In the genomic region with DNA sequence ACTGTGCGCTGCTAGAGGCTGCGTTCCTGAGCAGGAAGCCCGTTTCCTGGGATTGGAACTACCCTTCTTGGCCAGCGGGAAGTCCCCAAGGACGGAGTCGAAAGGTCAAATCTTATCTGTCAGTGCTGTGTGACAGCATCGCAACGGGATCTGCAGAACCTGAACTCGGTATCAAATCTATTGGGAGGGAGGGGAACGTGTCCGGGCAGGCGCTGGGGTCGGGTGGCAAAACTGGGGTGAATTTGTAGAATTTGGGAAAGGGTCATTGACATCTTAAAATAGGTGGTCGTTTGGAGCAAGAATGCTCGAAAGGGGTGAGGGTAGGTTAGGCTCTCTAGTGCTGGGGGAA, we compare ENCODE assay signal across 8 cellular contexts. TPM values are rescaled to one million over a fixed set of nuclear protein-coding genes. Genes with fewer than 3 reads are reported as not detected.
A peak's percentile ranks its signal among the peaks of the same experiment; 100 is the strongest.
DNase-seq lines count a peak whose midpoint lies in the region; ATAC-seq and TF ChIP-seq lines count a peak whose summit lies in the region.

No MANE protein-coding gene starts in this region.

- peak overlapping the region; percentile 17; the same call in 1 of the 2 replicates for H3K9ac ChIP-seq in KMS-11
- H3K9ac ChIP-seq in duodenal mucosa (ENCODE audit: low read depth in 1 of 2, low read length in 2 of 2), result peak overlapping the region; percentile 27 to 80
- no peak overlapping the region for H3K9ac ChIP-seq in neural progenitor cell

- H2AFZ ChIP-seq in KMS-11 (ENCODE audit: low read depth), result peak overlapping the region; percentile 96
- H2AFZ ChIP-seq in neural progenitor cell (replicated peaks), result peak overlapping the region; percentile 11

- H3K4me3 ChIP-seq in CD4-positive, CD25-positive, alpha-beta regulatory T cell (ENCODE audit: low read depth, low read length), result peak overlapping the region; percentile 75
- H3K4me3 ChIP-seq in KMS-11 (IDR thresholded peaks at IDR 0.05; ENCODE audit: insufficient read depth, low read depth, low read length) (peak overlapping the region; percentile 97), duodenal mucosa (ENCODE audit: low read depth in 1 of 2, low read length in 2 of 2) (peak overlapping the region; percentile 81 to 98), neural progenitor cell (peak overlapping the region; percentile 80)

- peaks cover 19% of the 10 kb centered on the region for H3K27me3 Mint-ChIP-seq in CD4-positive, CD25-positive, alpha-beta regulatory T cell
- H3K27me3 Mint-ChIP-seq in neural progenitor cell (ENCODE audit: insufficient read depth, low read depth), result peaks cover 8% of the 10 kb centered on the region

- CTCF ChIA-PET in GM10248 (lab: Yijun Ruan, JAX), result interaction anchor here (1.0 to 7.0 kb wide), 3 partner anchors 19 to 279 kb away, joined by 4 to 47 read pairs (median 17); no protein-coding TSS in a partner anchor

- POLR2A ChIA-PET in GM10248 (lab: Yijun Ruan, JAX), result no interaction called here

- peaks cover 5% of the 10 kb centered on the region for H3K36me3 ChIP-seq in CD4-positive, CD25-positive, alpha-beta regulatory T cell (ENCODE audit: control insufficient read depth, insufficient read depth, low read length)
- H3K36me3 ChIP-seq in KMS-11 (ENCODE audit: insufficient read depth), result no peaks in the 10 kb centered on the region; the same call in 1 of the 2 replicates
- no peaks in the 10 kb centered on the region for H3K36me3 ChIP-seq in duodenal mucosa (ENCODE audit: control insufficient read depth in 1 of 2, insufficient read depth in 2 of 2, low read length in 2 of 2)
- no peaks in the 10 kb centered on the region for H3K36me3 ChIP-seq in neural progenitor cell

- H3K4me1 Mint-ChIP-seq in CD4-positive, CD25-positive, alpha-beta regulatory T cell, result peaks cover 10 to 44% (median 18%) of the 10 kb centered on the region in 4 donors
- H3K4me1 Mint-ChIP-seq in neural progenitor cell, result peaks cover 40% of the 10 kb centered on the region

- H3K79me2 ChIP-seq in KMS-11 (ENCODE audit: insufficient read depth, low read depth), result peaks cover 40% of the 10 kb centered on the region
- H3K79me2 ChIP-seq in neural progenitor cell (ENCODE audit: low read depth), result peaks cover 37% of the 10 kb centered on the region

- peak overlapping the region; percentile 90 for H3K4me2 ChIP-seq in KMS-11
- H3K4me2 ChIP-seq in neural progenitor cell, result peak overlapping the region; percentile 94

- H3K36me3 Mint-ChIP-seq in CD4-positive, CD25-positive, alpha-beta regulatory T cell, result peaks cover 3% of the 10 kb centered on the region
- no peaks in the 10 kb centered on the region for H3K36me3 Mint-ChIP-seq in neural progenitor cell

- H3K27ac Mint-ChIP-seq in CD4-positive, CD25-positive, alpha-beta regulatory T cell, result peak overlapping the region; percentile 72 to 99 (median 99)
- H3K27ac Mint-ChIP-seq in neural progenitor cell, result peak overlapping the region; percentile 54

- H3K9me3 ChIP-seq in CD4-positive, CD25-positive, alpha-beta regulatory T cell (ENCODE audit: control insufficient read depth in 2 of 2, low read length in 2 of 2), result no peaks in the 10 kb centered on the region
- no peaks in the 10 kb centered on the region for H3K9me3 ChIP-seq in duodenal mucosa (ENCODE audit: control insufficient read depth in 1 of 2, low read length in 2 of 2)
- H3K9me3 ChIP-seq in neural progenitor cell (ENCODE audit: low read depth), result no peaks in the 10 kb centered on the region

- no peak for ATAC-seq in CD4-positive, CD25-positive, alpha-beta regulatory T cell (ENCODE audit: low read depth in 2 of 2)
- ATAC-seq in GM19023 (IDR thresholded peaks at IDR 0.05; ENCODE audit: unreplicated experiment), result no peak

- no peak for DNase-seq in CD4-positive, CD25-positive, alpha-beta regulatory T cell
- no peak for DNase-seq in neural progenitor cell (ENCODE audit: low spot score)
- no peak for DNase-seq in NOMO-1 treated with DMSO at 0.1 percent for 48 hours (lab: John Stamatoyannopoulos, UW; ENCODE audit: unreplicated experiment)
- DNase-seq in A172 (ENCODE audit: low spot score), result no peak
- DNase-seq in GM10248 (ENCODE audit: extremely low spot score), result no peak

- TF ChIP-seq CTCF in KMS-11 (conservative IDR thresholded peaks at IDR 0.05; ENCODE audit: low read depth, low read length) (no peak), neural progenitor cell (IDR thresholded peaks at IDR 0.05) (no peak), GM10248 (IDR thresholded peaks at IDR 0.05; ENCODE audit: control extremely low read depth, extremely low read depth, low read depth, missing control alignments) (no peak)

- peaks cover 24% of the 10 kb centered on the region for H3F3A ChIP-seq in neural progenitor cell (ENCODE audit: low read depth)

- no peaks in the 10 kb centered on the region for H4K20me1 ChIP-seq in KMS-11 (ENCODE audit: insufficient read depth)
- peaks cover 30% of the 10 kb centered on the region for H4K20me1 ChIP-seq in neural progenitor cell (ENCODE audit: low read depth)

- H3K9me3 Mint-ChIP-seq in CD4-positive, CD25-positive, alpha-beta regulatory T cell, result peaks cover 0 to 1% (median 0%) of the 10 kb centered on the region in 7 donors
- no peaks in the 10 kb centered on the region for H3K9me3 Mint-ChIP-seq in neural progenitor cell

- H3K4me1 ChIP-seq in CD4-positive, CD25-positive, alpha-beta regulatory T cell (ENCODE audit: control insufficient read depth, insufficient read depth, low read length, poor library complexity, severe bottlenecking), result peaks cover 43% of the 10 kb centered on the region
- peaks cover 39% of the 10 kb centered on the region for H3K4me1 ChIP-seq in KMS-11 (ENCODE audit: low read depth, poor library complexity, severe bottlenecking)
- peaks cover 16 to 19% of the 10 kb centered on the region in 2 donors for H3K4me1 ChIP-seq in duodenal mucosa (ENCODE audit: control insufficient read depth in 1 of 2, insufficient read depth in 2 of 2, low read length in 2 of 2)
- H3K4me1 ChIP-seq in neural progenitor cell, result peaks cover 28% of the 10 kb centered on the region

- H3K27ac ChIP-seq in CD4-positive, CD25-positive, alpha-beta regulatory T cell (ENCODE audit: insufficient read depth, low read length, poor library complexity, severe bottlenecking), result peak overlapping the region; percentile 75
- no peak overlapping the region for H3K27ac ChIP-seq in KMS-11
- peak overlapping the region; percentile 73 for H3K27ac ChIP-seq in duodenal mucosa (ENCODE audit: low read depth, low read length)
- H3K27ac ChIP-seq in neural progenitor cell, result no peak overlapping the region

- peak overlapping the region; percentile 86 to 100 (median 99) for H3K4me3 Mint-ChIP-seq in CD4-positive, CD25-positive, alpha-beta regulatory T cell
- peak overlapping the region; percentile 100 for H3K4me3 Mint-ChIP-seq in neural progenitor cell

- H3K27me3 ChIP-seq in CD4-positive, CD25-positive, alpha-beta regulatory T cell (ENCODE audit: control insufficient read depth, insufficient read depth, low read length), result no peaks in the 10 kb centered on the region
- H3K27me3 ChIP-seq in KMS-11 (ENCODE audit: insufficient read depth, low read depth) (no peaks in the 10 kb centered on the region), duodenal mucosa (ENCODE audit: control insufficient read depth in 1 of 2, insufficient read depth in 2 of 2, low read length in 2 of 2) (no peaks in the 10 kb centered on the region), neural progenitor cell (peaks cover 19% of the 10 kb centered on the region)

RNA-seq across cellular contexts. Expression of a gene that starts 0.7 kb away (rescaled TPM):
- total RNA-seq in CD4-positive, CD25-positive, alpha-beta regulatory T cell, result 76.3 TPM
- polyA plus RNA-seq in CD4-positive, CD25-positive, alpha-beta regulatory T cell, result 100 to 1,000 TPM; 347 to 541 (median 415) TPM
- 90.1 and 131 TPM in 2 replicates for total RNA-seq in neural progenitor cell (ENCODE audit: low replicate concordance)
- 334 and 446 TPM in 2 replicates for total RNA-seq in A172 (2014; rRNA removed; shearing (Covaris generic))

RNA-seq across cellular contexts. Expression of a gene that starts 16.8 kb away (rescaled TPM):
- not detected for total RNA-seq in CD4-positive, CD25-positive, alpha-beta regulatory T cell
- polyA plus RNA-seq in CD4-positive, CD25-positive, alpha-beta regulatory T cell, result not detected
- not detected in 2 replicates for total RNA-seq in neural progenitor cell (ENCODE audit: low replicate concordance)
- total RNA-seq in A172 (2014; rRNA removed; shearing (Covaris generic)), result not detected in 2 replicates

RNA-seq across cellular contexts. Expression of a gene that starts 46.0 kb away (rescaled TPM):
- total RNA-seq in CD4-positive, CD25-positive, alpha-beta regulatory T cell, result 9.3 TPM
- 10 to 100 TPM in 1 of 4 donors, 1 to 10 TPM in 3; 2.8 to 20.0 (median 5.4) TPM for polyA plus RNA-seq in CD4-positive, CD25-positive, alpha-beta regulatory T cell
- not detected in 2 replicates for total RNA-seq in neural progenitor cell (ENCODE audit: low replicate concordance)
- 2.7 and 5.8 TPM in 2 replicates for total RNA-seq in A172 (2014; rRNA removed; shearing (Covaris generic))

Comparison
In these comparisons a context has a peak if more than half of its experiments do, and no peak if none do; other contexts are left out.
1. H3K27ac ChIP-seq: peak in CD4-positive, CD25-positive, alpha-beta regulatory T cell (single experiment) and duodenal mucosa (single experiment); none in KMS-11 (single experiment) and neural progenitor cell (single experiment).
2. Peak in every context shown above with its lines, with median percentiles within 50 percentile points of each other: H3K4me3 ChIP-seq.